Comparison of ENCODE assay signal across 1 cellular context in the genomic region with DNA sequence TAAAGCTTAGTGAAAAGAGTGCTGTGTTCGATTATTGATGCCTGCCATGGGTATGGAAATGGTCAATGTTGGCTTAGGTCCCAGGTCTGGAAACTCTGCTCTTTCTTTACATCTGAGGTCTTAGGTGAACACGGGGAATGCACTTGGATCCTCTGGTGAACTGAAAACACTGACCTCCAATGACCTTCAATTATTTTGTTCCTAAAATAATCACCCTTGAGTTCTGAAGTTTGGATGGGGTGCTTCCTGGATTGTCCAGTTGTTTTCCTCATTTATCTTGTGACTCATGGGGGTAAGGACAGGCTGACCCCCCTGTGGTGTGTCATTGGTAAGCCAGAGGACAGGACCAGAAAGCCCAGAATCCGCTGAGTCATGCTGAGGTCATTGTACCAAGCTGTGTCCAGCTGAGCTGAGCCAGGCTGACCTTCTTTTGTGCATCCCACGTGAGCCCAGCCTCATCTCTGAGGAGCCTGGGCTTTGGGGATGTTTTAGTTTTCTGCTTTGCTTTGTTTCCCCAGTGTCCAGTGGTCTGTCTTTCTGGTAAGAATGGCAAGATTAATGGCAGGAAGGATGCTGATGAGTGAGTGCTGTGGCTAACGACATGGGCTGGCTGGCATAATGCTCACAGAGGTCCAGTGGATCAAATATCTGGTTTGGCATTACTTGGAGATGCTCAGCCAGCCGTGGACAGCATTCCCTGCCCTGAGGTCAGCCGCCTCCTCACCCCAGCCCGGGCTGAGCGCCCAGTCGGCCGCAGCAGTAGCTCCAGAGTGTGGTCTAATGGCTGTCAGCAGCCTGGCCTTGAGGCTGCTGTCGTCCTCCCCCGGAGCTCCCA.
TF ChIP-seq lines count a peak whose summit lies in the region.

No MANE protein-coding gene starts in this region.

TF ChIP-seq in GM12878, 131 proteins besides CTCF, POLR2A, EP300 and RAD21:
- TF ChIP-seq, protein P1, sequence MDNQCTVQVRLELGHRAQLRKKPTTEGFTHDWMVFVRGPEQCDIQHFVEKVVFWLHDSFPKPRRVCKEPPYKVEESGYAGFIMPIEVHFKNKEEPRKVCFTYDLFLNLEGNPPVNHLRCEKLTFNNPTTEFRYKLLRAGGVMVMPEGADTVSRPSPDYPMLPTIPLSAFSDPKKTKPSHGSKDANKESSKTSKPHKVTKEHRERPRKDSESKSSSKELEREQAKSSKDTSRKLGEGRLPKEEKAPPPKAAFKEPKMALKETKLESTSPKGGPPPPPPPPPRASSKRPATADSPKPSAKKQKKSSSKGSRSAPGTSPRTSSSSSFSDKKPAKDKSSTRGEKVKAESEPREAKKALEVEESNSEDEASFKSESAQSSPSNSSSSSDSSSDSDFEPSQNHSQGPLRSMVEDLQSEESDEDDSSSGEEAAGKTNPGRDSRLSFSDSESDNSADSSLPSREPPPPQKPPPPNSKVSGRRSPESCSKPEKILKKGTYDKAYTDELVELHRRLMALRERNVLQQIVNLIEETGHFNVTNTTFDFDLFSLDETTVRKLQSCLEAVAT (IDR thresholded peaks at IDR 0.05): peak; percentile 97
- TF ChIP-seq BACH1 (IDR thresholded peaks at IDR 0.05; ENCODE audit: borderline replicate concordance) (peak; percentile 63; the same call in 1 of the 2 replicates), TCF3 (IDR thresholded peaks at IDR 0.05; ENCODE audit: borderline replicate concordance, insufficient read depth, low read depth, low read length) (no peak), NKRF (conservative IDR thresholded peaks at IDR 0.05) (no peak), NRF1 (conservative IDR thresholded peaks at IDR 0.05; ENCODE audit: low read depth, low read length) (no peak)
- TF ChIP-seq, protein P2, sequence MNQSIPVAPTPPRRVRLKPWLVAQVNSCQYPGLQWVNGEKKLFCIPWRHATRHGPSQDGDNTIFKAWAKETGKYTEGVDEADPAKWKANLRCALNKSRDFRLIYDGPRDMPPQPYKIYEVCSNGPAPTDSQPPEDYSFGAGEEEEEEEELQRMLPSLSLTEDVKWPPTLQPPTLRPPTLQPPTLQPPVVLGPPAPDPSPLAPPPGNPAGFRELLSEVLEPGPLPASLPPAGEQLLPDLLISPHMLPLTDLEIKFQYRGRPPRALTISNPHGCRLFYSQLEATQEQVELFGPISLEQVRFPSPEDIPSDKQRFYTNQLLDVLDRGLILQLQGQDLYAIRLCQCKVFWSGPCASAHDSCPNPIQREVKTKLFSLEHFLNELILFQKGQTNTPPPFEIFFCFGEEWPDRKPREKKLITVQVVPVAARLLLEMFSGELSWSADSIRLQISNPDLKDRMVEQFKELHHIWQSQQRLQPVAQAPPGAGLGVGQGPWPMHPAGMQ (IDR thresholded peaks at IDR 0.05; ENCODE audit: borderline replicate concordance): no peak
TF ChIP-seq in GM12878: peak in this region for 2.
